Comparison of ENCODE assay signal across 8 cellular contexts in genomic region chr4:158255727-158256324, GRCh38. TPM values are rescaled to one million over a fixed set of nuclear protein-coding genes. Genes with fewer than 3 reads are reported as not detected.
DNase-seq lines count a peak whose midpoint lies in the region; ATAC-seq and TF ChIP-seq lines count a peak whose summit lies in the region.

No MANE protein-coding gene starts in this region.

- ATAC-seq in GM21367 (IDR thresholded peaks at IDR 0.05; ENCODE audit: unreplicated experiment) = peak; percentile 80
- peak; percentile 69 for ATAC-seq in HG03521 (IDR thresholded peaks at IDR 0.05; ENCODE audit: unreplicated experiment)

- H3K4me1 Mint-ChIP-seq in neural crest cell = peaks cover 8% of the 10 kb centered on the region

- H3K27ac Mint-ChIP-seq in neural crest cell (ENCODE audit: unreplicated experiment) = no peak overlapping the region

- H3K9me3 Mint-ChIP-seq in neural crest cell = no peaks in the 10 kb centered on the region

- H3K4me3 Mint-ChIP-seq in neural crest cell = no peak overlapping the region

- no peaks in the 10 kb centered on the region for H3K27me3 Mint-ChIP-seq in neural crest cell (ENCODE audit: low read depth)

- peak; percentile 77 for TF ChIP-seq CTCF in neural crest cell (conservative IDR thresholded peaks at IDR 0.05)

- H3K36me3 Mint-ChIP-seq in neural crest cell (ENCODE audit: low read depth) = no peaks in the 10 kb centered on the region

- DNase-seq in EL (peak; percentile 48), OCI-M1 (lab: John Stamatoyannopoulos, UW) (peak; percentile 76), epidermal melanocyte (ENCODE audit: insufficient read length, low spot score) (peak; percentile 21), neural crest cell (ENCODE audit: low read depth, low spot score) (no peak)
- no peak for DNase-seq in activated CD4-positive, alpha-beta T cell treated with anti-CD3 and anti-CD28 coated beads, Interleukin-2, amount 50 U/mL, for 1 hour
- DNase-seq in activated CD4-positive, alpha-beta T cell treated with anti-CD3 and anti-CD28 coated beads for 1 hour = no peak

RNA-seq across cellular contexts. Expression of gene TMEM144, which starts 45.5 kb away (rescaled TPM):
- total RNA-seq in neural crest cell = 1.6 and 1.8 TPM in 2 replicates

Comparison
In these comparisons a context has a peak if more than half of its experiments do, and no peak if none do; other contexts are left out.
1. DNase-seq: peak in EL (single experiment), OCI-M1 (single experiment) and epidermal melanocyte (single experiment); none in neural crest cell (single experiment), activated CD4-positive, alpha-beta T cell treated with anti-CD3 and anti-CD28 coated beads, Interleukin-2, amount 50 U/mL, for 1 hour (single experiment) and activated CD4-positive, alpha-beta T cell treated with anti-CD3 and anti-CD28 coated beads for 1 hour (single experiment).